14 cellular contexts compared by ENCODE assay signal in the genomic region with DNA sequence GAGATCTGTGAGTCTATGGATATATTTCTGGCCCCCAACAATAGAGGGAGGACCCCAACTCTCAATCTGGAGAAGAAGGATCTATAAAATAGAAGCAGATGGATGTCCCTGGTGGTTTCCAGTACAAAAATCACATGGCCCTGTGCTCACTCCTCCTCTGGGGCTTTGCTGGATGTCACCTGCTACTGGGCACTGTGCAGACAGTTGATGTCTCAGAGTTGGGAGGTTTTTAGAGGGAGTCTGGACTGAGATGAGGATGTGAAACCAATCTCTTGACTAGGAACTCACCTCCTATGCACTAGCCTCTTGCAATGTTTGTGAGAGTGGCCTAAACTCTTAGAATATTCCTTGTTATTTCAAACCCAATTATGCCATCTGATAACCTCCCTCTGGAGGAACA.
A peak's percentile ranks its signal among the peaks of the same experiment; 100 is the strongest.
DNase-seq lines count a peak whose midpoint lies in the region; ATAC-seq and TF ChIP-seq lines count a peak whose summit lies in the region.
"Had no signal": no experiment of that assay in that cellular context is flagged by ENCODE, and none has a peak within 500 bp of the region (broad histone marks: within the 10 kb centered on the region; RNA-seq: fewer than 3 reads in every experiment).

No MANE protein-coding gene starts in this region.

- H3K27me3 ChIP-seq in right cardiac atrium (ENCODE audit: control insufficient read depth, insufficient read depth) (no peaks in the 10 kb centered on the region), testis (no peaks in the 10 kb centered on the region)
- H3K27me3 ChIP-seq: heart left ventricle, spleen had no signal

- ATAC-seq in GM21360 (IDR thresholded peaks at IDR 0.05; ENCODE audit: unreplicated experiment) (peak; percentile 98), HG03045 (IDR thresholded peaks at IDR 0.05; ENCODE audit: unreplicated experiment) (peak; percentile 88), right cardiac atrium (no peak)
- ATAC-seq: heart left ventricle had no signal

- in situ Hi-C loops in GM13977 (cut with MboI; ENCODE audit: low pct_unique_long_range_greater_than_20kb, low sequenced_read_pairs, unreplicated experiment) = no loop called here

- H3K4me3 ChIP-seq in right cardiac atrium (ENCODE audit: low read length) (no peak overlapping the region), testis (no peak overlapping the region)
- H3K4me3 ChIP-seq: heart left ventricle, spleen had no signal

- intact Hi-C loops in right cardiac atrium (cut with DNase I) = no loop called here
- intact Hi-C loops in testis (cut with DNase I; ENCODE audit: low total_unique reads) = no loop called here

- TF ChIP-seq POLR2A in testis (IDR thresholded peaks at IDR 0.05) = no peak

- H3K27ac ChIP-seq in right cardiac atrium (ENCODE audit: low read length) = no peak overlapping the region
- no peak overlapping the region for H3K27ac ChIP-seq in testis
- H3K27ac ChIP-seq: heart left ventricle, KMS-11, spleen had no signal

- TF ChIP-seq CTCF in GM13977 (IDR thresholded peaks at IDR 0.05; ENCODE audit: extremely low read depth, insufficient read depth, missing control alignments) = no peak
- no peak for TF ChIP-seq CTCF in testis (IDR thresholded peaks at IDR 0.05)

- peak; percentile 53 for DNase-seq in GM13977 (ENCODE audit: low spot score)
- peak; percentile 63 for DNase-seq in NOMO-1 treated with dmso at 0.1 percent for 144 hours (lab: John Stamatoyannopoulos, UW; ENCODE audit: unreplicated experiment)
- no peak for DNase-seq in DMS153 treated with DMSO at 0.1 percent for 48 hours (lab: John Stamatoyannopoulos, UW; ENCODE audit: unreplicated experiment)
- no peak for DNase-seq in NCI-H128 (lab: John Stamatoyannopoulos, UW; ENCODE audit: unreplicated experiment)
- DNase-seq in right cardiac atrium = no peak
- DNase-seq in testis = no peak
- DNase-seq: activated effector memory CD4-positive, alpha-beta T cell treated with Interleukin-2 at 50 U/mL for 16 hours; heart left ventricle; NCI-H82; spleen; substantia nigra had no signal

- H3K4me1 ChIP-seq in right cardiac atrium (ENCODE audit: control insufficient read depth, insufficient read depth, low read length) (no peaks in the 10 kb centered on the region), testis (peaks cover 8% of the 10 kb centered on the region)
- H3K4me1 ChIP-seq: spleen had no signal

- no peaks in the 10 kb centered on the region for H3K9me3 ChIP-seq in right cardiac atrium (ENCODE audit: control insufficient read depth, low read length)
- H3K9me3 ChIP-seq in testis = no peaks in the 10 kb centered on the region
- H3K9me3 ChIP-seq: heart left ventricle, spleen had no signal

- H3K36me3 ChIP-seq in testis (ENCODE audit: low read depth, missing control alignments) = no peaks in the 10 kb centered on the region
- H3K36me3 ChIP-seq: spleen had no signal

Comparison
In these comparisons a context has a peak if more than half of its experiments do, and no peak if none do; other contexts are left out.
1. DNase-seq: peak in GM13977 (single experiment) and NOMO-1 treated with dmso at 0.1 percent for 144 hours (single experiment); none in DMS153 treated with DMSO at 0.1 percent for 48 hours (single experiment), NCI-H128 (single experiment), right cardiac atrium (0 of 3) and testis (single experiment).
2. ATAC-seq: peak in GM21360 (single experiment) and HG03045 (single experiment); none in right cardiac atrium (0 of 2).